Comparison of ENCODE assay signal across 1 cellular context in genomic region chr3:32154180-32154579, GRCh38.
TF ChIP-seq lines count a peak whose summit lies in the region.

No MANE protein-coding gene starts in this region.

TF ChIP-seq in HepG2, 621 proteins besides CTCF, POLR2A, EP300 and RAD21:
- TF ChIP-seq SIX1 (CRISPR knock-in tag; IDR thresholded peaks at IDR 0.05; ENCODE audit: borderline replicate concordance) (no peak), RFXANK (CRISPR knock-in tag; IDR thresholded peaks at IDR 0.05) (no peak), STAG1 (CRISPR knock-in tag; IDR thresholded peaks at IDR 0.05) (peak; percentile 67), AGO1 (IDR thresholded peaks at IDR 0.05; ENCODE audit: low read depth, low read length, poor library complexity, severe bottlenecking) (no peak), ZNF672 (CRISPR knock-in tag; IDR thresholded peaks at IDR 0.05) (no peak), NAIF1 (CRISPR knock-in tag; IDR thresholded peaks at IDR 0.05; ENCODE audit: borderline replicate concordance) (no peak), SUZ12 (IDR thresholded peaks at IDR 0.05; ENCODE audit: low read depth, low read length) (no peak), SMC3 (IDR thresholded peaks at IDR 0.05; ENCODE audit: low read length) (peak; percentile 56; the same call in 1 of the 2 replicates), ZBTB7A (CRISPR knock-in tag; IDR thresholded peaks at IDR 0.05) (no peak)
